ENCODE assay signal across 15 cellular contexts in genomic region chr17:17215575-17215974, GRCh38. TPM values are rescaled to one million over a fixed set of nuclear protein-coding genes. Genes with fewer than 3 reads are reported as not detected.
DNase-seq lines count a peak whose midpoint lies in the region; ATAC-seq and TF ChIP-seq lines count a peak whose summit lies in the region.
"Had no signal": no experiment of that assay in that cellular context is flagged by ENCODE, and none has a peak within 500 bp of the region (broad histone marks: within the 10 kb centered on the region; RNA-seq: fewer than 3 reads in every experiment).

No MANE protein-coding gene starts in this region.

- CTCF ChIA-PET in T-cell (lab: Charles Lee): no interaction called here

- no peak overlapping the region for H3K4me3 Mint-ChIP-seq in activated T-cell treated with anti-CD3 and anti-CD28 coated beads, Interleukin-2, amount 50 U/mL, for 72 hours
- H3K4me3 Mint-ChIP-seq in T-cell (no peak overlapping the region), neural crest cell (no peak overlapping the region)
- H3K4me3 Mint-ChIP-seq: CD14-positive monocyte; CD4-positive, alpha-beta memory T cell had no signal

- no peaks in the 10 kb centered on the region for H3K4me1 Mint-ChIP-seq in activated T-cell treated with anti-CD3 and anti-CD28 coated beads, Interleukin-2, amount 50 U/mL, for 72 hours (ENCODE audit: low read depth)
- H3K4me1 Mint-ChIP-seq in T-cell: no peaks in the 10 kb centered on the region
- H3K4me1 Mint-ChIP-seq in neural crest cell: no peaks in the 10 kb centered on the region
- H3K4me1 Mint-ChIP-seq: CD14-positive monocyte; CD4-positive, alpha-beta memory T cell had no signal

- H3K27me3 ChIP-seq in MG63: no peaks in the 10 kb centered on the region
- H3K27me3 ChIP-seq: BLaER1 had no signal

- H3K36me3 ChIP-seq in MG63: no peaks in the 10 kb centered on the region

- H3K9me3 ChIP-seq in MG63: no peaks in the 10 kb centered on the region
- H3K9me3 ChIP-seq: BLaER1, HAP-1 had no signal

- ATAC-seq in activated T-cell treated with anti-CD3 and anti-CD28 coated beads, Interleukin-2, amount 50 U/mL, for 72 hours (replicated peaks in 1 of 2): no peak
- ATAC-seq in T-cell (replicated peaks in 1 of 4): no peak
- ATAC-seq in GM19397 (IDR thresholded peaks at IDR 0.05; ENCODE audit: unreplicated experiment): no peak
- no peak for ATAC-seq in HG03025 (IDR thresholded peaks at IDR 0.05; ENCODE audit: low FRiP score, unreplicated experiment)

- peaks cover 0 to 10% of the 10 kb centered on the region in 2 donors for H3K36me3 Mint-ChIP-seq in activated T-cell treated with anti-CD3 and anti-CD28 coated beads, Interleukin-2, amount 50 U/mL, for 72 hours (ENCODE audit: insufficient read depth in 2 of 2)
- peaks cover 53% of the 10 kb centered on the region for H3K36me3 Mint-ChIP-seq in T-cell
- H3K36me3 Mint-ChIP-seq in neural crest cell (ENCODE audit: low read depth): peaks cover 14% of the 10 kb centered on the region

- H3K27me3 Mint-ChIP-seq in activated T-cell treated with anti-CD3 and anti-CD28 coated beads, Interleukin-2, amount 50 U/mL, for 72 hours (ENCODE audit: low read depth): no peaks in the 10 kb centered on the region
- H3K27me3 Mint-ChIP-seq in T-cell (no peaks in the 10 kb centered on the region), neural crest cell (ENCODE audit: low read depth) (no peaks in the 10 kb centered on the region)
- H3K27me3 Mint-ChIP-seq: CD4-positive, alpha-beta memory T cell had no signal

- H3K27ac Mint-ChIP-seq in activated T-cell treated with anti-CD3 and anti-CD28 coated beads, Interleukin-2, amount 50 U/mL, for 72 hours: peak overlapping the region; percentile 46
- peak overlapping the region; percentile 27 to 52 for H3K27ac Mint-ChIP-seq in T-cell
- H3K27ac Mint-ChIP-seq in neural crest cell (ENCODE audit: unreplicated experiment): peak overlapping the region; percentile 57

- H3K4me3 ChIP-seq in MG63: no peak overlapping the region
- H3K4me3 ChIP-seq: BLaER1, HAP-1 had no signal

- POLR2A ChIA-PET in T-cell (lab: Charles Lee): no interaction called here

- no peak for TF ChIP-seq CTCF in neural crest cell (conservative IDR thresholded peaks at IDR 0.05)

- no peak for DNase-seq in activated T-cell treated with anti-CD3 and anti-CD28 coated beads, Interleukin-2, amount 50 U/mL, for 72 hours
- no peak for DNase-seq in activated T-cell treated with anti-CD3 and anti-CD28 coated beads for 4 hours
- no peak for DNase-seq in T-cell
- DNase-seq in neural crest cell (ENCODE audit: low read depth, low spot score): no peak
- DNase-seq in MG63: no peak
- DNase-seq: 8988T; CD4-positive, alpha-beta memory T cell; DMS153; DMS79; GDM1 had no signal

- H3K9me3 Mint-ChIP-seq in activated T-cell treated with anti-CD3 and anti-CD28 coated beads, Interleukin-2, amount 50 U/mL, for 72 hours: no peaks in the 10 kb centered on the region
- H3K9me3 Mint-ChIP-seq in T-cell: no peaks in the 10 kb centered on the region
- H3K9me3 Mint-ChIP-seq in neural crest cell: no peaks in the 10 kb centered on the region
- H3K9me3 Mint-ChIP-seq: CD14-positive monocyte had no signal

RNA-seq across cellular contexts. Expression of gene PLD6, which starts 9.4 kb away (rescaled TPM):
- 1 to 10 TPM; 6.8 to 8.0 TPM for total RNA-seq in activated T-cell treated with anti-CD3 and anti-CD28 coated beads, Interleukin-2, amount 50 U/mL, for 72 hours
- total RNA-seq in T-cell: 10 to 100 TPM in 4 of 5 donors, 1 to 10 TPM in 1; 7.3 to 18.3 (median 11.1) TPM
- 0.23 TPM in 1 of 2 replicates, not detected in the other for total RNA-seq in neural crest cell
- total RNA-seq in MG63 (2014; rRNA removed; shearing (Covaris generic); ENCODE audit: low replicate concordance): 3.0 and 6.6 TPM in 2 replicates

RNA-seq across cellular contexts. Expression of gene FLCN, which starts 21.4 kb away (rescaled TPM):
- 10 to 100 TPM; 27.3 to 29.2 TPM for total RNA-seq in activated T-cell treated with anti-CD3 and anti-CD28 coated beads, Interleukin-2, amount 50 U/mL, for 72 hours
- total RNA-seq in T-cell (10 to 100 TPM; 37.2 to 84.9 (median 70.8) TPM), neural crest cell (38.7 and 44.4 TPM in 2 replicates)
- 15.5 and 22.7 TPM in 2 replicates for total RNA-seq in MG63 (2014; rRNA removed; shearing (Covaris generic); ENCODE audit: low replicate concordance)
